10 cellular contexts compared by ENCODE assay signal in the genomic region with DNA sequence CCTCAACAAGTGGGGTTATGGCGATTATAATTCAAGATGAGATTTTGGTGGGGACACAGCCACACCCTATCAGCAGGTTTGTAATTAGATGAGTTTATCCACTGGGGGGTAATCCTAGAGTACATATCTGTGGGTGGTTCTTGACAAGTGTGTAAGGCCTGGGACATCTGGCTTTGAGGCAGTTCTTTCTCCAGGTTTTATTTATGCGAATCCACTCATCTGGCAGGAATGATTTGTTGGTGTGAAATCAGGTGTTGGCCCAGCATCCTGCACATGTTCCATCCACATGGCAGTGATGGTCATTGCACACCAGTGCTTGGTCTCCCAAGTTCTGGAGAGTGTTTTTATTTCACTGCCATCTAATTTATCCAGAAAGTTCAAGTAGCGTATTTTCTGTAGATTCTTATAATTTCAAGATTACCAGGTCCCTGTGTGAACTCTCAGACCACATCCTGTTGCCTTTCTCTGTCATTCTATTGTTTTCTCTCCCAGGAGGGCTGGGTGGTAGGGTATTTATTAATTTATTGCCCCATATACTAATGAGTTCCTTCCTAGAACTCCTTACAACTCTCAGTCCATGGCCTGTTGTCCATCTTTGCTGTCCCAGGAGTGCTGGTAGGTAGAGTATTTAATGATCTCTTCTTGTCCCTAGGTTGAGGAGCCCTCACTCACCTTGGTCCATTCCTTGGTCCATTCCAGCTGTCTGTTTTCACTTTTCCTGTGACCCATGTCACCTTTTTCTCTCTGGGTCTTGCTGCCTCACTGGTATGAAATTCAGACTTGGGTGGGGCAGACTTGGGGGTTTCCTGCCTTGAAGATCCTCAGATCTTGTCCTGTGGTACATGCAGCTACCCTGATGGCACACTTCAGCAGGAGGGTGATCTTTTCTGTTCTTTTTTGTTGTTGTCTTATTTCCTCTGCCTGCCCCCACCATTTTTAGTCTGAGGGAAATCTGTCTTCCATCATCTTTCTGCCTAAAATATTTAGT. TPM values are rescaled to one million over a fixed set of nuclear protein-coding genes. Genes with fewer than 3 reads are reported as not detected.
DNase-seq lines count a peak whose midpoint lies in the region; ATAC-seq and TF ChIP-seq lines count a peak whose summit lies in the region.
"Had no signal": no experiment of that assay in that cellular context is flagged by ENCODE, and none has a peak within 500 bp of the region (broad histone marks: within the 10 kb centered on the region; RNA-seq: fewer than 3 reads in every experiment).

No MANE protein-coding gene starts in this region.

- peaks cover 34% of the 10 kb centered on the region for H3K4me1 ChIP-seq in psoas muscle

- peaks cover 2% of the 10 kb centered on the region for H3K9me3 Mint-ChIP-seq in activated T-cell treated with anti-CD3 and anti-CD28 coated beads, Interleukin-2, amount 50 U/mL, for 24 hours
- no peaks in the 10 kb centered on the region for H3K9me3 Mint-ChIP-seq in activated T-helper 2 cell treated with anti-CD3 and anti-CD28 coated beads, Interferon-gamma antibody, Interleukin-2, Interleukin-4, amounts not matched to agents 10 μg/mL and 5 μg/mL and 100 μg/mL, durations not matched to agents 14 hours and 24 hours and 36 hours

- 61 to 62% (median 62%) methylated on average over 3 of the region's 3 CpGs for WGBS in psoas muscle, 3 donors

- ATAC-seq in HG03175 (IDR thresholded peaks at IDR 0.05; ENCODE audit: unreplicated experiment), result peak; percentile 69
- ATAC-seq in psoas muscle, result peak; percentile 66 to 87 (median 80)

- H3K27ac Mint-ChIP-seq in activated T-cell treated with anti-CD3 and anti-CD28 coated beads, Interleukin-2, amount 50 U/mL, for 24 hours, result peak overlapping the region; percentile 88
- peak overlapping the region; percentile 72 for H3K27ac Mint-ChIP-seq in activated T-helper 2 cell treated with anti-CD3 and anti-CD28 coated beads, Interferon-gamma antibody, Interleukin-2, Interleukin-4, amounts not matched to agents 10 μg/mL and 5 μg/mL and 100 μg/mL, durations not matched to agents 14 hours and 24 hours and 36 hours

- peaks cover 83% of the 10 kb centered on the region for H3K36me3 Mint-ChIP-seq in activated T-cell treated with anti-CD3 and anti-CD28 coated beads, Interleukin-2, amount 50 U/mL, for 24 hours (ENCODE audit: low read depth)
- peaks cover 64% of the 10 kb centered on the region for H3K36me3 Mint-ChIP-seq in activated T-helper 2 cell treated with anti-CD3 and anti-CD28 coated beads, Interferon-gamma antibody, Interleukin-2, Interleukin-4, amounts not matched to agents 10 μg/mL and 5 μg/mL and 100 μg/mL, durations not matched to agents 14 hours and 24 hours and 36 hours (ENCODE audit: low read depth)

- peaks cover 0 to 5% of the 10 kb centered on the region in 2 donors for H3K36me3 ChIP-seq in psoas muscle (ENCODE audit: insufficient read depth in 1 of 2, low read depth in 1 of 2)

- no peaks in the 10 kb centered on the region for H3K27me3 ChIP-seq in psoas muscle (ENCODE audit: insufficient read depth in 3 of 3, low read length in 2 of 3)

- no peak for TF ChIP-seq CTCF in psoas muscle (IDR thresholded peaks at IDR 0.05)

- H3K9me3 ChIP-seq in psoas muscle, result no peaks in the 10 kb centered on the region

- peaks cover 84% of the 10 kb centered on the region for H3K4me1 Mint-ChIP-seq in activated T-cell treated with anti-CD3 and anti-CD28 coated beads, Interleukin-2, amount 50 U/mL, for 24 hours (ENCODE audit: low read depth)
- peaks cover 48% of the 10 kb centered on the region for H3K4me1 Mint-ChIP-seq in activated T-helper 2 cell treated with anti-CD3 and anti-CD28 coated beads, Interferon-gamma antibody, Interleukin-2, Interleukin-4, amounts not matched to agents 10 μg/mL and 5 μg/mL and 100 μg/mL, durations not matched to agents 14 hours and 24 hours and 36 hours (ENCODE audit: low read depth)

- intact Hi-C loops in activated T-helper 2 cell treated with anti-CD3 and anti-CD28 coated beads, Interferon-gamma antibody, Interleukin-2, Interleukin-4, amounts not matched to agents 10 μg/mL and 5 μg/mL and 100 μg/mL, durations not matched to agents 14 hours and 24 hours and 36 hours (cut with micrococcal nuclease), result no loop called here
- intact Hi-C loops in psoas muscle (cut with DNase I), result no loop called here

- H3K27me3 Mint-ChIP-seq in activated T-cell treated with anti-CD3 and anti-CD28 coated beads, Interleukin-2, amount 50 U/mL, for 24 hours, result no peaks in the 10 kb centered on the region
- H3K27me3 Mint-ChIP-seq in activated T-helper 2 cell treated with anti-CD3 and anti-CD28 coated beads, Interferon-gamma antibody, Interleukin-2, Interleukin-4, amounts not matched to agents 10 μg/mL and 5 μg/mL and 100 μg/mL, durations not matched to agents 14 hours and 24 hours and 36 hours (ENCODE audit: low read depth), result no peaks in the 10 kb centered on the region

- DNase-seq in activated T-cell treated with anti-CD3 and anti-CD28 coated beads, Interleukin-2, amount 50 U/mL, for 24 hours, result no peak
- DNase-seq in activated T-cell treated with anti-CD3 and anti-CD28 coated beads, Interleukin-2, amount 50 U/mL, for 48 hours, result no peak
- DNase-seq in activated T-helper 2 cell treated with anti-CD3 and anti-CD28 coated beads, Interferon-gamma antibody, Interleukin-2, Interleukin-4, amounts not matched to agents 10 μg/mL and 5 μg/mL and 100 μg/mL, durations not matched to agents 14 hours and 24 hours and 36 hours (ENCODE audit: low spot score), result no peak
- no peak for DNase-seq in psoas muscle
- DNase-seq in NCI-H2196 treated with DMSO at 0.1 percent for 48 hours (lab: John Stamatoyannopoulos, UW; ENCODE audit: unreplicated experiment), result no peak
- no peak for DNase-seq in activated CD4-positive, CD25-positive, alpha-beta regulatory T cell (lab: John Stamatoyannopoulos, UW)
- DNase-seq in DMS79 treated with DMSO at 0.1 percent for 48 hours (lab: John Stamatoyannopoulos, UW), result no peak
- DNase-seq: NCI-H1105 treated with DMSO at 0.1 percent for 48 hours, RPMI8226 had no signal

- peak overlapping the region; percentile 12 for H3K27ac ChIP-seq in psoas muscle

- H3K4me3 ChIP-seq in psoas muscle, result no peak overlapping the region

- peak overlapping the region; percentile 15 for H3K4me3 Mint-ChIP-seq in activated T-cell treated with anti-CD3 and anti-CD28 coated beads, Interleukin-2, amount 50 U/mL, for 24 hours
- H3K4me3 Mint-ChIP-seq in activated T-helper 2 cell treated with anti-CD3 and anti-CD28 coated beads, Interferon-gamma antibody, Interleukin-2, Interleukin-4, amounts not matched to agents 10 μg/mL and 5 μg/mL and 100 μg/mL, durations not matched to agents 14 hours and 24 hours and 36 hours (ENCODE audit: low read depth), result peak overlapping the region; percentile 18

RNA-seq across cellular contexts. Expression of a gene that starts 10.5 kb away (rescaled TPM):
- total RNA-seq in activated T-helper 2 cell treated with anti-CD3 and anti-CD28 coated beads, Interferon-gamma antibody, Interleukin-2, Interleukin-4, amounts not matched to agents 10 μg/mL and 5 μg/mL and 100 μg/mL, durations not matched to agents 14 hours and 24 hours and 36 hours, result 33.1 and 35.3 TPM in 2 replicates
- 10 to 100 TPM; 15.7 to 19.3 (median 17.7) TPM for total RNA-seq in psoas muscle
- 10 to 100 TPM; 15.1 to 33.9 (median 28.7) TPM for polyA plus RNA-seq in psoas muscle
